In genomic region chr9:12667892-12668291, GRCh38 we compare ENCODE assay signal across 37 cellular contexts. TPM values are rescaled to one million over a fixed set of nuclear protein-coding genes. Genes with fewer than 3 reads are reported as not detected.
"Had no signal": no experiment of that assay in that cellular context is flagged by ENCODE, and none has a peak within 500 bp of the region (broad histone marks: within the 10 kb centered on the region; RNA-seq: fewer than 3 reads in every experiment).

No MANE protein-coding gene starts in this region.

- ATAC-seq: activated CD4-positive, alpha-beta T cell treated with anti-CD3 and anti-CD28 coated beads for 36 hours; activated CD8-positive, alpha-beta memory T cell treated with anti-CD3 and anti-CD28 coated beads, Interleukin-2, amount 10 ng/mL, durations not matched to agents 7 days and 5 days; activated CD8-positive, alpha-beta T cell treated with anti-CD3 and anti-CD28 coated beads, Interleukin-2, amount 10 ng/mL, durations not matched to agents 7 days and 5 days; activated naive CD8-positive, alpha-beta T cell treated with anti-CD3 and anti-CD28 coated beads, Interleukin-2, amount 50 U/mL, for 24 hours; body of pancreas; esophagus mucosa; gastrocnemius medialis; heart left ventricle had no signal

- H3K36me3 Mint-ChIP-seq: activated CD4-positive, alpha-beta memory T cell treated with anti-CD3 and anti-CD28 coated beads for 36 hours; activated CD8-positive, alpha-beta memory T cell treated with anti-CD3 and anti-CD28 coated beads, Interleukin-2, amount 10 ng/mL, durations not matched to agents 7 days and 5 days; activated naive CD4-positive, alpha-beta T cell treated with anti-CD3 and anti-CD28 coated beads, Interleukin-2, amount 50 U/mL, for 24 hours; activated naive CD8-positive, alpha-beta T cell treated with anti-CD3 and anti-CD28 coated beads for 36 hours had no signal

- H3K4me3 ChIP-seq: adrenal gland, body of pancreas, cardiac muscle cell, colonic mucosa, gastrocnemius medialis, heart left ventricle had no signal

- DNase-seq: activated CD4-positive, alpha-beta memory T cell treated with anti-CD3 and anti-CD28 coated beads for 36 hours; activated CD4-positive, alpha-beta T cell treated with anti-CD3 and anti-CD28 coated beads for 36 hours; activated CD4-positive, alpha-beta T cell treated with anti-CD3 and anti-CD28 coated beads, Interleukin-2, amount 10 ng/mL, durations not matched to agents 24 days and 14 days; activated CD4-positive, CD25-positive, alpha-beta regulatory T cell; activated CD4-positive, CD25-positive, alpha-beta regulatory T cell treated with anti-CD3 and anti-CD28 coated beads, Interleukin-2, amount 50 U/mL, for 72 hours; activated CD8-positive, alpha-beta memory T cell treated with anti-CD3 and anti-CD28 coated beads, Interleukin-2, amount 10 ng/mL, durations not matched to agents 7 days and 5 days; activated CD8-positive, alpha-beta memory T cell treated with anti-CD3 and anti-CD28 coated beads, Interleukin-2, amount 50 U/mL, for 4 hours; activated CD8-positive, alpha-beta T cell treated with anti-CD3 and anti-CD28 coated beads, Interleukin-2, amount 10 ng/mL, durations not matched to agents 7 days and 5 days; activated effector memory CD4-positive, alpha-beta T cell treated with anti-CD3 and anti-CD28 coated beads, Interleukin-2, amount 50 U/mL, for 16 hours; activated naive CD4-positive, alpha-beta T cell treated with anti-CD3 and anti-CD28 coated beads for 36 hours; activated naive CD8-positive, alpha-beta T cell treated with anti-CD3 and anti-CD28 coated beads for 36 hours; activated naive CD8-positive, alpha-beta T cell treated with anti-CD3 and anti-CD28 coated beads, Interleukin-2, amount 50 U/mL, for 24 hours; activated T-cell treated with anti-CD3 and anti-CD28 coated beads, Interleukin-2, amount 50 U/mL, for 1 hour; activated T-cell treated with anti-CD3 and anti-CD28 coated beads, Interleukin-2, amount 50 U/mL, for 48 hours; adrenal gland; amygdala; aorta; body of pancreas; central memory CD4-positive, alpha-beta T cell; cerebellar nuclear complex; colonic mucosa; effector CD8-positive, alpha-beta T cell; foreskin fibroblast; gastrocnemius medialis; glutamatergic neuron; heart left ventricle; T1000 had no signal

- H3K27me3 Mint-ChIP-seq: activated CD4-positive, alpha-beta memory T cell treated with anti-CD3 and anti-CD28 coated beads for 36 hours; activated CD4-positive, alpha-beta T cell treated with anti-CD3 and anti-CD28 coated beads for 36 hours; activated CD4-positive, alpha-beta T cell treated with anti-CD3 and anti-CD28 coated beads, Interleukin-2, amount 10 ng/mL, durations not matched to agents 24 days and 14 days; activated CD8-positive, alpha-beta memory T cell treated with anti-CD3 and anti-CD28 coated beads, Interleukin-2, amount 10 ng/mL, durations not matched to agents 7 days and 5 days; activated naive CD4-positive, alpha-beta T cell treated with anti-CD3 and anti-CD28 coated beads, Interleukin-2, amount 50 U/mL, for 24 hours; activated naive CD8-positive, alpha-beta T cell treated with anti-CD3 and anti-CD28 coated beads for 36 hours; activated naive CD8-positive, alpha-beta T cell treated with anti-CD3 and anti-CD28 coated beads, Interleukin-2, amount 50 U/mL, for 24 hours had no signal

- H3K9me3 Mint-ChIP-seq: activated CD4-positive, alpha-beta T cell treated with anti-CD3 and anti-CD28 coated beads, Interleukin-2, amount 10 ng/mL, durations not matched to agents 24 days and 14 days had no signal

- H3K27ac Mint-ChIP-seq: activated CD4-positive, alpha-beta memory T cell treated with anti-CD3 and anti-CD28 coated beads for 36 hours; activated CD4-positive, alpha-beta T cell treated with anti-CD3 and anti-CD28 coated beads for 36 hours; activated CD4-positive, alpha-beta T cell treated with anti-CD3 and anti-CD28 coated beads, Interleukin-2, amount 10 ng/mL, durations not matched to agents 24 days and 14 days; activated CD8-positive, alpha-beta memory T cell treated with anti-CD3 and anti-CD28 coated beads, Interleukin-2, amount 10 ng/mL, durations not matched to agents 7 days and 5 days; activated CD8-positive, alpha-beta T cell treated with anti-CD3 and anti-CD28 coated beads, Interleukin-2, amount 10 ng/mL, durations not matched to agents 7 days and 5 days; activated naive CD4-positive, alpha-beta T cell treated with anti-CD3 and anti-CD28 coated beads for 36 hours; activated naive CD4-positive, alpha-beta T cell treated with anti-CD3 and anti-CD28 coated beads, Interleukin-2, amount 50 U/mL, for 24 hours; activated naive CD8-positive, alpha-beta T cell treated with anti-CD3 and anti-CD28 coated beads for 36 hours; activated naive CD8-positive, alpha-beta T cell treated with anti-CD3 and anti-CD28 coated beads, Interleukin-2, amount 50 U/mL, for 24 hours; activated T-helper 1 cell treated with anti-CD3 and anti-CD28 coated beads, Interleukin-12 subunit alpha, Interleukin-12 subunit beta, Interleukin-2, Interleukin-4 antibody, amounts not matched to agents 30 ng/mL and 10 ng/mL and 1 ng/mL, durations not matched to agents 14 hours and 24 hours and 36 hours; activated T-helper 2 cell treated with anti-CD3 and anti-CD28 coated beads, Interferon-gamma antibody, Interleukin-2, Interleukin-4, amounts not matched to agents 10 μg/mL and 5 μg/mL and 100 μg/mL, durations not matched to agents 14 hours and 24 hours and 36 hours had no signal

- H3K4me3 Mint-ChIP-seq: activated CD4-positive, alpha-beta memory T cell treated with anti-CD3 and anti-CD28 coated beads for 36 hours; activated CD4-positive, alpha-beta T cell treated with anti-CD3 and anti-CD28 coated beads for 36 hours; activated CD4-positive, alpha-beta T cell treated with anti-CD3 and anti-CD28 coated beads, Interleukin-2, amount 10 ng/mL, durations not matched to agents 24 days and 14 days; activated CD8-positive, alpha-beta memory T cell treated with anti-CD3 and anti-CD28 coated beads, Interleukin-2, amount 10 ng/mL, durations not matched to agents 7 days and 5 days; activated CD8-positive, alpha-beta T cell treated with anti-CD3 and anti-CD28 coated beads, Interleukin-2, amount 10 ng/mL, durations not matched to agents 7 days and 5 days; activated naive CD4-positive, alpha-beta T cell treated with anti-CD3 and anti-CD28 coated beads for 36 hours; activated naive CD4-positive, alpha-beta T cell treated with anti-CD3 and anti-CD28 coated beads, Interleukin-2, amount 50 U/mL, for 24 hours; activated naive CD8-positive, alpha-beta T cell treated with anti-CD3 and anti-CD28 coated beads for 36 hours; activated naive CD8-positive, alpha-beta T cell treated with anti-CD3 and anti-CD28 coated beads, Interleukin-2, amount 50 U/mL, for 24 hours; activated T-helper 1 cell treated with anti-CD3 and anti-CD28 coated beads, Interleukin-12 subunit alpha, Interleukin-12 subunit beta, Interleukin-2, Interleukin-4 antibody, amounts not matched to agents 30 ng/mL and 10 ng/mL and 1 ng/mL, durations not matched to agents 14 hours and 24 hours and 36 hours had no signal

- H3K4me1 Mint-ChIP-seq: activated CD4-positive, alpha-beta T cell treated with anti-CD3 and anti-CD28 coated beads for 36 hours; activated CD4-positive, alpha-beta T cell treated with anti-CD3 and anti-CD28 coated beads, Interleukin-2, amount 10 ng/mL, durations not matched to agents 24 days and 14 days; activated CD8-positive, alpha-beta memory T cell treated with anti-CD3 and anti-CD28 coated beads, Interleukin-2, amount 10 ng/mL, durations not matched to agents 7 days and 5 days; activated naive CD4-positive, alpha-beta T cell treated with anti-CD3 and anti-CD28 coated beads, Interleukin-2, amount 50 U/mL, for 24 hours; activated naive CD8-positive, alpha-beta T cell treated with anti-CD3 and anti-CD28 coated beads for 36 hours; activated naive CD8-positive, alpha-beta T cell treated with anti-CD3 and anti-CD28 coated beads, Interleukin-2, amount 50 U/mL, for 24 hours had no signal

RNA-seq across cellular contexts. Expression of gene TYRP1, which starts 25.3 kb away (rescaled TPM):
- total RNA-seq: activated CD4-positive, alpha-beta memory T cell treated with anti-CD3 and anti-CD28 coated beads for 36 hours; activated CD4-positive, alpha-beta T cell treated with anti-CD3 and anti-CD28 coated beads for 36 hours; activated CD4-positive, alpha-beta T cell treated with anti-CD3 and anti-CD28 coated beads, Interleukin-2, amount 10 ng/mL, durations not matched to agents 24 days and 14 days; activated CD8-positive, alpha-beta memory T cell treated with anti-CD3 and anti-CD28 coated beads for 36 hours; activated CD8-positive, alpha-beta memory T cell treated with anti-CD3 and anti-CD28 coated beads, Interleukin-2, amount 10 ng/mL, durations not matched to agents 7 days and 5 days; activated CD8-positive, alpha-beta T cell treated with anti-CD3 and anti-CD28 coated beads, Interleukin-2, amount 10 ng/mL, durations not matched to agents 7 days and 5 days; activated naive CD4-positive, alpha-beta T cell treated with anti-CD3 and anti-CD28 coated beads for 36 hours; activated naive CD8-positive, alpha-beta T cell treated with anti-CD3 and anti-CD28 coated beads for 36 hours; activated T-helper 1 cell treated with anti-CD3 and anti-CD28 coated beads, Interleukin-12 subunit alpha, Interleukin-12 subunit beta, Interleukin-2, Interleukin-4 antibody, amounts not matched to agents 30 ng/mL and 10 ng/mL and 1 ng/mL, durations not matched to agents 14 hours and 24 hours and 36 hours; activated T-helper 2 cell treated with anti-CD3 and anti-CD28 coated beads, Interferon-gamma antibody, Interleukin-2, Interleukin-4, amounts not matched to agents 10 μg/mL and 5 μg/mL and 100 μg/mL, durations not matched to agents 14 hours and 24 hours and 36 hours; body of pancreas; endothelial cell of umbilical vein; epithelial cell of proximal tubule; esophagus mucosa; T-helper 1 cell treated with Interleukin-12 subunit alpha and Interleukin-12 subunit beta and Interleukin-4 antibody, amounts not matched to agents 30 ng/mL and 1 ng/mL, for 36 hours; T-helper 2 cell treated with Interferon-gamma antibody and Interleukin-4, amounts not matched to agents 100 ng/mL and 5 ng/mL, for 36 hours had no signal
- polyA plus RNA-seq: adrenal gland had no signal
